Comparison of ENCODE assay signal across 8 cellular contexts in genomic region chr1:153990468-153991150, GRCh38. TPM values are rescaled to one million over a fixed set of nuclear protein-coding genes. Genes with fewer than 3 reads are reported as not detected.
A peak's percentile ranks its signal among the peaks of the same experiment; 100 is the strongest.
DNase-seq lines count a peak whose midpoint lies in the region; ATAC-seq and TF ChIP-seq lines count a peak whose summit lies in the region.

Gene RPS27 (plus strand): TSS chr1:153990762. CDS start chr1:153990797, 35 bp downstream.

- in situ Hi-C loops in transverse colon (cut with MboI; ENCODE audit: low pct_ligation_motif_present in 1 of 4, low pct_unique_long_range_greater_than_20kb in 1 of 4, low sequenced_read_pairs in 3 of 4): loop anchor here (10.0 to 25.0 kb wide), 5 partner anchors 196 to 478 kb away; partner anchors contain the start of genes ILF2 (in 1 of the 4), NPR1 (in 1 of the 4), S100A3 (in 1 of the 4) and S100A4 (in 1 of the 4)

- peak; percentile 50 for TF ChIP-seq EP300 in transverse colon (IDR thresholded peaks at IDR 0.05; ENCODE audit: low read depth)

- DNase-seq in NCI-H1436 (lab: John Stamatoyannopoulos, UW): peak; percentile 98
- DNase-seq in T follicular helper cell (ENCODE audit: low read depth): peak; percentile 84
- peak; percentile 99 for DNase-seq in adipocyte (ENCODE audit: low read depth)
- peak; percentile 98 for DNase-seq in cardiac muscle cell (ENCODE audit: low read depth in 1 of 2, low spot score in 1 of 2)
- DNase-seq in transverse colon: peak; percentile 92

- WGBS in transverse colon (ENCODE audit: low coverage in 1 of 2), 2 donors: 0 to 1% methylated on average over 1 to 36 of the region's 36 CpGs

- TF ChIP-seq POLR2A in GM10847 (IDR thresholded peaks at IDR 0.05; ENCODE audit: extremely low read depth, insufficient read length) (peak; percentile 99), transverse colon (IDR thresholded peaks at IDR 0.05) (peak; percentile 100)

- peak within 1 kb of the TSS; percentile 89 for H2AFZ ChIP-seq in parathyroid adenoma

- ATAC-seq in HG02759 (IDR thresholded peaks at IDR 0.05; ENCODE audit: unreplicated experiment): peak; percentile 72

- H3K9ac ChIP-seq in adipocyte (ENCODE audit: low read length) (peak within 1 kb of the TSS; percentile 99), parathyroid adenoma (peak within 1 kb of the TSS; percentile 11)

- H3K27me3 ChIP-seq in adipocyte (replicated peaks; ENCODE audit: control insufficient read depth, insufficient read depth, low read length) (no peaks in the 10 kb centered on the region), cardiac muscle cell (no peaks in the 10 kb centered on the region), parathyroid adenoma (ENCODE audit: control insufficient read depth, insufficient read depth, low read length) (no peaks in the 10 kb centered on the region), transverse colon (no peaks in the 10 kb centered on the region)

- H3K27ac ChIP-seq in cardiac muscle cell (peak within 1 kb of the TSS; percentile 87), parathyroid adenoma (peak within 1 kb of the TSS; percentile 95), transverse colon (peak within 1 kb of the TSS; percentile 94 to 97 (median 94))

- peak within 1 kb of the TSS; percentile 85 for H3K4me2 ChIP-seq in parathyroid adenoma (ENCODE audit: low read length)

- no peak for TF ChIP-seq CTCF in cardiac muscle cell (IDR thresholded peaks at IDR 0.05; ENCODE audit: low read depth, low read length)
- no peak for TF ChIP-seq CTCF in parathyroid adenoma (IDR thresholded peaks at IDR 0.05)
- peak in 2 of 5 experiments; percentile 5 to 31 for TF ChIP-seq CTCF in transverse colon (IDR thresholded peaks at IDR 0.05)

- peaks cover 3% of the 10 kb centered on the region for H3K79me2 ChIP-seq in parathyroid adenoma

- peaks cover 22% of the 10 kb centered on the region for H3K4me1 ChIP-seq in adipocyte (ENCODE audit: control insufficient read depth, insufficient read depth, low read length)
- peaks cover 8% of the 10 kb centered on the region for H3K4me1 ChIP-seq in cardiac muscle cell (ENCODE audit: low read depth)
- H3K4me1 ChIP-seq in parathyroid adenoma: no peaks in the 10 kb centered on the region
- H3K4me1 ChIP-seq in transverse colon: peaks cover 5 to 43% (median 22%) of the 10 kb centered on the region in 4 donors

- H3K36me3 ChIP-seq in adipocyte (ENCODE audit: control insufficient read depth, insufficient read depth, low read length, severe bottlenecking) (peaks cover 34% of the 10 kb centered on the region), cardiac muscle cell (peaks cover 16% of the 10 kb centered on the region), parathyroid adenoma (ENCODE audit: control insufficient read depth, insufficient read depth, low read length) (peaks cover 2% of the 10 kb centered on the region), transverse colon (peaks cover 0 to 19% (median 8%) of the 10 kb centered on the region in 4 donors)

- H3K9me3 ChIP-seq in adipocyte (ENCODE audit: control insufficient read depth, low read length): no peaks in the 10 kb centered on the region
- no peaks in the 10 kb centered on the region for H3K9me3 ChIP-seq in cardiac muscle cell (ENCODE audit: low read depth)
- no peaks in the 10 kb centered on the region for H3K9me3 ChIP-seq in parathyroid adenoma (ENCODE audit: control insufficient read depth, low read length)
- no peaks in the 10 kb centered on the region for H3K9me3 ChIP-seq in transverse colon

- intact Hi-C loops in transverse colon (cut with DNase I; ENCODE audit: low total_unique reads): no loop called here

- H3K4me3 ChIP-seq in adipocyte (ENCODE audit: low read length) (peak within 1 kb of the TSS; percentile 97), cardiac muscle cell (peak within 1 kb of the TSS; percentile 82), parathyroid adenoma (ENCODE audit: low read depth, low read length) (peak within 1 kb of the TSS; percentile 95), transverse colon (peak within 1 kb of the TSS; percentile 74 to 95 (median 80))

RNA-seq across cellular contexts. Expression of gene RPS27, which starts in this region (rescaled TPM):
- total RNA-seq in cardiac muscle cell (1,187 and 1,533 TPM in 2 replicates), transverse colon (1,000 to 10,000 TPM in 2 of 4 donors, 100 to 1,000 TPM in 2; 222 to 1,839 (median 900) TPM)
- polyA plus RNA-seq in cardiac muscle cell: 1,020 and 1,321 TPM in 2 replicates

Comparison
In these comparisons a context has a peak if more than half of its experiments do, and no peak if none do; other contexts are left out.
1. Peak in every context shown above with its lines: DNase-seq, ATAC-seq, H3K4me3 ChIP-seq and H3K27ac ChIP-seq.